1 cellular context compared by ENCODE assay signal in genomic region chr1:116095027-116095426, GRCh38.
TF ChIP-seq lines count a peak whose summit lies in the region.

No MANE protein-coding gene starts in this region.

TF ChIP-seq in K562, 482 proteins besides CTCF, POLR2A, EP300 and RAD21 (continued from another document):
- TF ChIP-seq VEZF1 (CRISPR knock-in tag; IDR thresholded peaks at IDR 0.05) (no peak), STAT5A (IDR thresholded peaks at IDR 0.05; ENCODE audit: borderline replicate concordance, low read length) (no peak), BHLHE40 (IDR thresholded peaks at IDR 0.05; ENCODE audit: low read length) (no peak), NFYB (IDR thresholded peaks at IDR 0.05; ENCODE audit: extremely low read depth, insufficient read length) (no peak), ZNF586 (CRISPR knock-in tag; conservative IDR thresholded peaks at IDR 0.05) (no peak), ZNF316 (IDR thresholded peaks at IDR 0.05) (peak; percentile 53), ZBED1 (IDR thresholded peaks at IDR 0.05) (no peak), ZNF408 (CRISPR knock-in tag; IDR thresholded peaks at IDR 0.05; ENCODE audit: low read depth) (no peak), POU5F1 (IDR thresholded peaks at IDR 0.05; ENCODE audit: borderline replicate concordance, low read depth, low read length, partially characterized antibody) (no peak), ZBTB9 (CRISPR knock-in tag; IDR thresholded peaks at IDR 0.05) (no peak), TAF1 (IDR thresholded peaks at IDR 0.05; ENCODE audit: control insufficient read depth, extremely low read depth, insufficient read depth, low read length, severe bottlenecking) (no peak), ATF6 (CRISPR knock-in tag; IDR thresholded peaks at IDR 0.05) (no peak), ARNT (IDR thresholded peaks at IDR 0.05) (no peak), GTF2F1 (IDR thresholded peaks at IDR 0.05; ENCODE audit: low read depth, low read length) (no peak), PML (IDR thresholded peaks at IDR 0.05; ENCODE audit: low read length) (no peak), GABPA (tag; conservative IDR thresholded peaks at IDR 0.05; ENCODE audit: low read depth) (no peak), ZNF507 (tag; conservative IDR thresholded peaks at IDR 0.05) (peak; percentile 88), SMAD4 (CRISPR knock-in tag; conservative IDR thresholded peaks at IDR 0.05) (no peak), MAFK (IDR thresholded peaks at IDR 0.05; ENCODE audit: low read length) (no peak)
- TF ChIP-seq, protein P1, sequence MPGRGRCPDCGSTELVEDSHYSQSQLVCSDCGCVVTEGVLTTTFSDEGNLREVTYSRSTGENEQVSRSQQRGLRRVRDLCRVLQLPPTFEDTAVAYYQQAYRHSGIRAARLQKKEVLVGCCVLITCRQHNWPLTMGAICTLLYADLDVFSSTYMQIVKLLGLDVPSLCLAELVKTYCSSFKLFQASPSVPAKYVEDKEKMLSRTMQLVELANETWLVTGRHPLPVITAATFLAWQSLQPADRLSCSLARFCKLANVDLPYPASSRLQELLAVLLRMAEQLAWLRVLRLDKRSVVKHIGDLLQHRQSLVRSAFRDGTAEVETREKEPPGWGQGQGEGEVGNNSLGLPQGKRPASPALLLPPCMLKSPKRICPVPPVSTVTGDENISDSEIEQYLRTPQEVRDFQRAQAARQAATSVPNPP (IDR thresholded peaks at IDR 0.05; ENCODE audit: borderline replicate concordance, insufficient read depth, insufficient read length): no peak
- TF ChIP-seq, protein P2, sequence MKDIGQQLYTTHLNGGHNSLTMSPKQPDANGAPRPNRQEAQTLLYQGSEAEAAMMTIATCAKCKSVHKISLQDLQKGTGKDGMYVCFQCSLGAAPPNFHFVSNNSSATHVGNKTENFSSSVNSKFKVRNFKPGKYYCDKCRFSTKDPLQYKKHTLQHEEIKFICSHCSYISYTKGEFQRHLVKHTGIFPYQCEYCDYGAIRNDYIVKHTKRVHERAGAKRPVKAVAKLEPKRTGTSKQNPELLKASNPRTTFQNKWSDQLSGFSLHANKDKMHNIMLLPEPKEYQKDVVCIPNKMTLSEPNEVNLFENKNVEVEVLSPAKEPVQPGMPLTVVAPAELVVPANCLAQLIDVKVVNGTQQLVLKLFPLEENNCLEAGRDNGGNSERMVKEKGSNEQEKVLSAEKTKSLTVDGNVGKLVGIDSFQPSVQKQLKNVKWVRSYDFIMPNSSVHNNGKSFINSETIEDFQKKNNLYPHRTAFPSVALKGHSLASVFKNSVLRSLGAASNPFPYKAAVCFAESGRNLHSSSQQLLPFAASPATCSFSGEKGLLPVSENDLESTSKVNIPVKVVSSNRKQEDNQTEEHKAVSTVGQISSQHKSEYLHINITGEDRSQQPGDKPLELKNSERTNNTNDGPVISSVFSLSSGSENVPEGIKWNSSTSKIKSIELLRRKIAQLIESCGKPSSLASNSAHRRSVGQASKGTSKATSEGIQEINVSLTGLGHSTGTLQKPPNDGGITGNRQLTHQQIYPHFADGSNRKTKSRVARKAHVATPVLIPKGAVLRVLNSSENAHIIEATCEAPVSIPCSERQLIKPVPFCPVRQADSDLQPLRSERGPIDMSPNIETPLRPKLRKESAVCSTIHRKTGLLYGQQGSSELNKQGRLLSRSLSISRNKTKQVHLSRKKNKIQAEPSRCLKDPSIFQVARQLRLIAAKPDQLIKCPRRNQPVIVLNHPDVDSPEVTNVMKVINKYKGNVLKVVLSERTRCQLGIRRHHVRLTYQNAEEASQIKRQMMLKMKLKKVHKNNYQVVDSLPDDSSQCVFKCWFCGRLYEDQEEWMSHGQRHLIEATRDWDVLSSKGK (CRISPR knock-in tag; IDR thresholded peaks at IDR 0.05): no peak
